Comparison of ENCODE assay signal across 8 cellular contexts in genomic region chr21:39184050-39184980, GRCh38. TPM values are rescaled to one million over a fixed set of nuclear protein-coding genes. Genes with fewer than 3 reads are reported as not detected.
DNase-seq lines count a peak whose midpoint lies in the region; ATAC-seq and TF ChIP-seq lines count a peak whose summit lies in the region.

No MANE protein-coding gene starts in this region.

- H3K36me3 Mint-ChIP-seq in activated CD8-positive, alpha-beta T cell treated with anti-CD3 and anti-CD28 coated beads for 36 hours (ENCODE audit: low read depth): peaks cover 22% of the 10 kb centered on the region
- no peaks in the 10 kb centered on the region for H3K36me3 Mint-ChIP-seq in stimulated activated memory B cell treated with anti-CD40 and anti-IgM and Interleukin-4, amounts not matched to agents 10 μg/mL and 1 μg/mL and 100 μg/mL, for 72 hours

- peak overlapping the region; percentile 95 for H3K4me3 ChIP-seq in AG04449 (ENCODE audit: low read depth, low read length)
- H3K4me3 ChIP-seq in HAP-1: peak overlapping the region; percentile 83
- H3K4me3 ChIP-seq in iPS-11a (ENCODE audit: low read depth, low read length): peak overlapping the region; percentile 90

- H3K4me1 ChIP-seq in HAP-1: peaks cover 24% of the 10 kb centered on the region

- TF ChIP-seq CTCF in AG04449 (IDR thresholded peaks at IDR 0.05; ENCODE audit: insufficient read depth, low read length, missing control alignments): no peak
- no peak for TF ChIP-seq CTCF in activated CD8-positive, alpha-beta T cell treated with anti-CD3 and anti-CD28 coated beads for 36 hours (IDR thresholded peaks at IDR 0.05)

- no peak for DNase-seq in AG04449 (ENCODE audit: low read depth, low spot score)
- DNase-seq in HAP-1 (ENCODE audit: low spot score in 2 of 2): no peak
- DNase-seq in activated CD8-positive, alpha-beta T cell treated with anti-CD3 and anti-CD28 coated beads for 36 hours: no peak
- DNase-seq in HPDE6-E6E7 (ENCODE audit: extremely low spot score): no peak
- DNase-seq in KG1 (lab: John Stamatoyannopoulos, UW): no peak
- no peak for DNase-seq in iPS-NIHi7 (ENCODE audit: extremely low spot score)

- peaks cover 16% of the 10 kb centered on the region for H3K36me3 ChIP-seq in HAP-1 (replicated peaks)

- intact Hi-C loops in activated CD8-positive, alpha-beta T cell treated with anti-CD3 and anti-CD28 coated beads for 36 hours (cut with micrococcal nuclease): loop anchor here (10.0 kb wide), 2 partner anchors 200 to 420 kb away; a partner anchor contains a TSS

- no peaks in the 10 kb centered on the region for H3K9me3 Mint-ChIP-seq in activated CD8-positive, alpha-beta T cell treated with anti-CD3 and anti-CD28 coated beads for 36 hours
- H3K9me3 Mint-ChIP-seq in stimulated activated memory B cell treated with anti-CD40 and anti-IgM and Interleukin-4, amounts not matched to agents 10 μg/mL and 1 μg/mL and 100 μg/mL, for 72 hours: no peaks in the 10 kb centered on the region

- peak overlapping the region; percentile 87 for H3K4me3 Mint-ChIP-seq in activated CD8-positive, alpha-beta T cell treated with anti-CD3 and anti-CD28 coated beads for 36 hours
- peak overlapping the region; percentile 90 for H3K4me3 Mint-ChIP-seq in stimulated activated memory B cell treated with anti-CD40 and anti-IgM and Interleukin-4, amounts not matched to agents 10 μg/mL and 1 μg/mL and 100 μg/mL, for 72 hours

- POLR2A ChIA-PET in AG04449 (lab: Yijun Ruan, JAX): interaction anchor here (0.5 to 1.1 kb wide), 2 partner anchors 13 to 227 kb away, joined by 3 to 4 read pairs; no protein-coding TSS in a partner anchor
- POLR2A ChIA-PET in activated CD8-positive, alpha-beta T cell treated with anti-CD3 and anti-CD28 coated beads for 36 hours (lab: Charles Lee): interaction anchor here (0.6 to 1.7 kb wide), 8 partner anchors 16 to 202 kb away, joined by 3 to 16 read pairs (median 4); partner anchors contain the start of gene HMGN1

- ATAC-seq in activated CD8-positive, alpha-beta T cell treated with anti-CD3 and anti-CD28 coated beads for 36 hours: no peak
- ATAC-seq in stimulated activated memory B cell treated with anti-CD40 and anti-IgM and Interleukin-4, amounts not matched to agents 10 μg/mL and 1 μg/mL and 100 μg/mL, for 72 hours: no peak

- no peaks in the 10 kb centered on the region for H3K9me3 ChIP-seq in HAP-1

- H3K27me3 ChIP-seq in HAP-1 (ENCODE audit: low read depth): no peaks in the 10 kb centered on the region

- H3K4me1 Mint-ChIP-seq in activated CD8-positive, alpha-beta T cell treated with anti-CD3 and anti-CD28 coated beads for 36 hours (ENCODE audit: low read depth): peaks cover 57% of the 10 kb centered on the region
- H3K4me1 Mint-ChIP-seq in stimulated activated memory B cell treated with anti-CD40 and anti-IgM and Interleukin-4, amounts not matched to agents 10 μg/mL and 1 μg/mL and 100 μg/mL, for 72 hours: peaks cover 54% of the 10 kb centered on the region

- CTCF ChIA-PET in AG04449 (lab: Yijun Ruan, JAX): interaction anchor here (1.1 to 1.7 kb wide), 4 partner anchors 11 to 257 kb away, joined by 3 to 4 read pairs (median 3); no protein-coding TSS in a partner anchor
- CTCF ChIA-PET in activated CD8-positive, alpha-beta T cell treated with anti-CD3 and anti-CD28 coated beads for 36 hours (lab: Charles Lee): interaction anchor here (0.6 to 1.7 kb wide), 3 partner anchors 10 to 203 kb away, joined by 3 to 5 read pairs (median 3); no protein-coding TSS in a partner anchor

- H3K27me3 Mint-ChIP-seq in activated CD8-positive, alpha-beta T cell treated with anti-CD3 and anti-CD28 coated beads for 36 hours: no peaks in the 10 kb centered on the region
- H3K27me3 Mint-ChIP-seq in stimulated activated memory B cell treated with anti-CD40 and anti-IgM and Interleukin-4, amounts not matched to agents 10 μg/mL and 1 μg/mL and 100 μg/mL, for 72 hours: no peaks in the 10 kb centered on the region

- in situ Hi-C loops in HAP-1 (cut with MboI; ENCODE audit: low sequenced_read_pairs): loop anchor here (10.0 kb wide), 1 partner anchor 260 kb away; the partner anchor contains the start of gene LCA5L

- H3K27ac Mint-ChIP-seq in activated CD8-positive, alpha-beta T cell treated with anti-CD3 and anti-CD28 coated beads for 36 hours: peak overlapping the region; percentile 95
- H3K27ac Mint-ChIP-seq in stimulated activated memory B cell treated with anti-CD40 and anti-IgM and Interleukin-4, amounts not matched to agents 10 μg/mL and 1 μg/mL and 100 μg/mL, for 72 hours: peak overlapping the region; percentile 88

RNA-seq across cellular contexts. Expression of gene PSMG1, which starts 1.1 kb away (rescaled TPM):
- 100 to 1,000 TPM in 1 of 2 experiments, 10 to 100 TPM in 1; 90.9 to 107 TPM for total RNA-seq in activated CD8-positive, alpha-beta T cell treated with anti-CD3 and anti-CD28 coated beads for 36 hours
